ENCODE assay signal across 1 cellular context in the genomic region with DNA sequence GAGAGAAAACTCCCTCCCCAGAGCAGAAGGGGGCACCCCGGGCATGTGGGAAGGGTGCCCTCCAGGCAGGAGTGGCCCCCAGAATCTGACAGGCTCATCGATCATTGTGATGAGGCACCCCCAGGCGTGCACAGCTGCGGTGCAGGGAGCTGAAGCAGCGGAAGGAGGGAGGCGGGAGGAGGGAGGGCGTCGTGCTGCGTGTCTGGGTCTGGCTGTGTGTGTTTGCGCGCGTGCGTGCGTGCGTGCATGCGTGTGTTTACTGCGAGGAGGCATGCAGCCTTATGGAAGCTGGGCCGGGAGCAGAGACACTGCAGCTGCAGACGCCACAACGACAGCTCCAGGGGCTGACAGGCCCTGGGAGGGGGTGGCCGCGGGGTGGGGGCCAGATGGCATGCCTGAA.
TF ChIP-seq lines count a peak whose summit lies in the region.

No MANE protein-coding gene starts in this region.

TF ChIP-seq in neural cell, 6 proteins besides CTCF, POLR2A, EP300 and RAD21:
- TF ChIP-seq, protein P1, sequence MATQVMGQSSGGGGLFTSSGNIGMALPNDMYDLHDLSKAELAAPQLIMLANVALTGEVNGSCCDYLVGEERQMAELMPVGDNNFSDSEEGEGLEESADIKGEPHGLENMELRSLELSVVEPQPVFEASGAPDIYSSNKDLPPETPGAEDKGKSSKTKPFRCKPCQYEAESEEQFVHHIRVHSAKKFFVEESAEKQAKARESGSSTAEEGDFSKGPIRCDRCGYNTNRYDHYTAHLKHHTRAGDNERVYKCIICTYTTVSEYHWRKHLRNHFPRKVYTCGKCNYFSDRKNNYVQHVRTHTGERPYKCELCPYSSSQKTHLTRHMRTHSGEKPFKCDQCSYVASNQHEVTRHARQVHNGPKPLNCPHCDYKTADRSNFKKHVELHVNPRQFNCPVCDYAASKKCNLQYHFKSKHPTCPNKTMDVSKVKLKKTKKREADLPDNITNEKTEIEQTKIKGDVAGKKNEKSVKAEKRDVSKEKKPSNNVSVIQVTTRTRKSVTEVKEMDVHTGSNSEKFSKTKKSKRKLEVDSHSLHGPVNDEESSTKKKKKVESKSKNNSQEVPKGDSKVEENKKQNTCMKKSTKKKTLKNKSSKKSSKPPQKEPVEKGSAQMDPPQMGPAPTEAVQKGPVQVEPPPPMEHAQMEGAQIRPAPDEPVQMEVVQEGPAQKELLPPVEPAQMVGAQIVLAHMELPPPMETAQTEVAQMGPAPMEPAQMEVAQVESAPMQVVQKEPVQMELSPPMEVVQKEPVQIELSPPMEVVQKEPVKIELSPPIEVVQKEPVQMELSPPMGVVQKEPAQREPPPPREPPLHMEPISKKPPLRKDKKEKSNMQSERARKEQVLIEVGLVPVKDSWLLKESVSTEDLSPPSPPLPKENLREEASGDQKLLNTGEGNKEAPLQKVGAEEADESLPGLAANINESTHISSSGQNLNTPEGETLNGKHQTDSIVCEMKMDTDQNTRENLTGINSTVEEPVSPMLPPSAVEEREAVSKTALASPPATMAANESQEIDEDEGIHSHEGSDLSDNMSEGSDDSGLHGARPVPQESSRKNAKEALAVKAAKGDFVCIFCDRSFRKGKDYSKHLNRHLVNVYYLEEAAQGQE (IDR thresholded peaks at IDR 0.05; ENCODE audit: borderline replicate concordance): no peak
- TF ChIP-seq POLR2AphosphoS5 (IDR thresholded peaks at IDR 0.05) (peak; percentile 70), MXI1 (conservative IDR thresholded peaks at IDR 0.05; ENCODE audit: poor library complexity, severe bottlenecking) (no peak), TAF1 (IDR thresholded peaks at IDR 0.05; ENCODE audit: low read depth) (no peak), EZH2 (IDR thresholded peaks at IDR 0.05; ENCODE audit: borderline replicate concordance, insufficient read depth, low read length, poor library complexity, severe bottlenecking) (no peak), SMC3 (conservative IDR thresholded peaks at IDR 0.05; ENCODE audit: poor library complexity) (peak; percentile 33)
